In the genomic region with DNA sequence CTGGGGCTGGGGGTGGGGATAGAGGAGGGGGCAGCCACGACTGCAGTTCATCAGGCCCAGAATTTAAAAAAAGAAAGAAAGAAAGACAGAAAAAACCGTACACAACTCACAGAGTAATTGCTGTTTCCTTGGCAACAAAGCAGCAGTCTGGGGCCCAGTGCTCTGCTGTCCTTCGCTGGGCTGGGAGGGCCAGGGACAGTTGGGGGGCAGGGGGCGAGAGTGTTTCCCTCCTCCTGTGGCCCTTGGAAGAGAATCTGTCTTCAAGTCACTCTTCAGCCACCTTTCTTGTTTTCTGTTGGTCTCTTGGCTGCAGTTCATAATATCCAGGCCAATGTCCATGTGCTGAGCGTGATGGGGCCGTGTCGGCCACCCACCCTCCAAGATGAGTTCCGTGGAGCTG, we compare ENCODE assay signal across 9 cellular contexts. TPM values are rescaled to one million over a fixed set of nuclear protein-coding genes. Genes with fewer than 3 reads are reported as not detected.
"Had no signal": no experiment of that assay in that cellular context is flagged by ENCODE, and none has a peak within 500 bp of the region (broad histone marks: within the 10 kb centered on the region; RNA-seq: fewer than 3 reads in every experiment).

No MANE protein-coding gene starts in this region.

- H3K9me3 Mint-ChIP-seq: HFFc6 had no signal

- H3K27ac ChIP-seq: GM23248, HL-60 had no signal

- H3K4me1 Mint-ChIP-seq: IgD-negative memory B cell had no signal

- DNase-seq: GM23248, GOT3, H7, HFFc6 had no signal

- H3K4me3 Mint-ChIP-seq: HFFc6, IgD-negative memory B cell had no signal

- H3K27ac Mint-ChIP-seq: HFFc6, IgD-negative memory B cell had no signal

RNA-seq across cellular contexts. Expression of a gene that starts 53.7 kb away (rescaled TPM):
- total RNA-seq: GM23248, H4, HepG2, HFFc6, HT1080 had no signal
